Comparison of ENCODE assay signal across 1 cellular context in the genomic region with DNA sequence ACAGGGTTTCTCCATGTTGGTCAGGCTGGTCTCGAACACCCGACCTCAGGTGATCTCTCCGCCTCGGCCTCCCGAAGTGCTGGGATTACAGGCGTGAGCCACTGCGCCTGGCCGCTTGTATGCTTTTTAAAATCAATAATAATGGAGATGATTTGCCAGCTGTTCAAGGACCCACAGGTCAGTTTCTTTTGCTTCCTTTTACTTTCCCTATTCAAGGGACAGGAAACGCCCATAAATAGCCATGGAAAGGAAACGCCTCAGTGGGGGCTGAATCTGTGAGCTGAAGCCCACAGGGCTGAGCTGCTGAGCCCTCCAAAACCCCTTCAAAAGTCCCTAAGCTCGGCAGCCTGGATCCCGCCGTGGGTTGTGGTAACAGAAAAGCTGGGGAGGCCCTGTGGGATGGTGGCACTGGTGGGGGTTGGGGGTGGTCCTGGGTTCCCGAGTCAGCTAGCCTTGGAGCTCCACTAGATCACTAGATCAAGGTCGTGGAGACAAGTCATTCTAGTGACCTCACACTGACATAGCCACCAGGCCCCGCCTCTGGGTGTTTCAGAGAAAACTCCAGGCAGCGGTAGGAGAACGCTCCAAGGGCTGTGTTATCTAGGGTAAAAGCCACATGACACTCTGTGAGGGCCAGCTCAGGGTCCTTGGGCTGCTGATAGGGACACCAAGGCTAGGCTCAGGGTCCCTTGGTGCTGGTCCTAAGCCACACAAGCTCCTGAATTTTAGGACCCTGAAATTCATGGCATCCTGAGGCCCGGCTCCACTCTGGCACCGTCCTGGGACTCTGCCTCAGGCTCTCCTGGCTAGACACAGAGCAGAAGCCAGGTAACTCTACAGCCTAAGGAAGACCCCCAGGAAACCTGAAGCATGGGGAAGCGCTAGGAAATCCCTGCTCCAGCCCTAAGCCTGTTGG.
TF ChIP-seq lines count a peak whose summit lies in the region.

No MANE protein-coding gene starts in this region.

TF ChIP-seq in K562, 482 proteins besides CTCF, POLR2A, EP300 and RAD21 (continued from another document and continues in another):
- TF ChIP-seq, protein P1, sequence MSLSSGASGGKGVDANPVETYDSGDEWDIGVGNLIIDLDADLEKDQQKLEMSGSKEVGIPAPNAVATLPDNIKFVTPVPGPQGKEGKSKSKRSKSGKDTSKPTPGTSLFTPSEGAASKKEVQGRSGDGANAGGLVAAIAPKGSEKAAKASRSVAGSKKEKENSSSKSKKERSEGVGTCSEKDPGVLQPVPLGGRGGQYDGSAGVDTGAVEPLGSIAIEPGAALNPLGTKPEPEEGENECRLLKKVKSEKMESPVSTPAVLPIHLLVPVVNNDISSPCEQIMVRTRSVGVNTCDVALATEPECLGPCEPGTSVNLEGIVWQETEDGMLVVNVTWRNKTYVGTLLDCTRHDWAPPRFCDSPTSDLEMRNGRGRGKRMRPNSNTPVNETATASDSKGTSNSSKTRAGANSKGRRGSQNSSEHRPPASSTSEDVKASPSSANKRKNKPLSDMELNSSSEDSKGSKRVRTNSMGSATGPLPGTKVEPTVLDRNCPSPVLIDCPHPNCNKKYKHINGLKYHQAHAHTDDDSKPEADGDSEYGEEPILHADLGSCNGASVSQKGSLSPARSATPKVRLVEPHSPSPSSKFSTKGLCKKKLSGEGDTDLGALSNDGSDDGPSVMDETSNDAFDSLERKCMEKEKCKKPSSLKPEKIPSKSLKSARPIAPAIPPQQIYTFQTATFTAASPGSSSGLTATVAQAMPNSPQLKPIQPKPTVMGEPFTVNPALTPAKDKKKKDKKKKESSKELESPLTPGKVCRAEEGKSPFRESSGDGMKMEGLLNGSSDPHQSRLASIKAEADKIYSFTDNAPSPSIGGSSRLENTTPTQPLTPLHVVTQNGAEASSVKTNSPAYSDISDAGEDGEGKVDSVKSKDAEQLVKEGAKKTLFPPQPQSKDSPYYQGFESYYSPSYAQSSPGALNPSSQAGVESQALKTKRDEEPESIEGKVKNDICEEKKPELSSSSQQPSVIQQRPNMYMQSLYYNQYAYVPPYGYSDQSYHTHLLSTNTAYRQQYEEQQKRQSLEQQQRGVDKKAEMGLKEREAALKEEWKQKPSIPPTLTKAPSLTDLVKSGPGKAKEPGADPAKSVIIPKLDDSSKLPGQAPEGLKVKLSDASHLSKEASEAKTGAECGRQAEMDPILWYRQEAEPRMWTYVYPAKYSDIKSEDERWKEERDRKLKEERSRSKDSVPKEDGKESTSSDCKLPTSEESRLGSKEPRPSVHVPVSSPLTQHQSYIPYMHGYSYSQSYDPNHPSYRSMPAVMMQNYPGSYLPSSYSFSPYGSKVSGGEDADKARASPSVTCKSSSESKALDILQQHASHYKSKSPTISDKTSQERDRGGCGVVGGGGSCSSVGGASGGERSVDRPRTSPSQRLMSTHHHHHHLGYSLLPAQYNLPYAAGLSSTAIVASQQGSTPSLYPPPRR (CRISPR knock-in tag; IDR thresholded peaks at IDR 0.05; ENCODE audit: borderline replicate concordance) = no peak
- TF ChIP-seq ZNF561 (CRISPR knock-in tag; conservative IDR thresholded peaks at IDR 0.05) (no peak), SREBF1 (IDR thresholded peaks at IDR 0.05; ENCODE audit: borderline replicate concordance, low read depth, low read length) (no peak), EP400 (IDR thresholded peaks at IDR 0.05) (peak; percentile 74), SMARCA4 (IDR thresholded peaks at IDR 0.05) (peak; percentile 48), POLR2G (IDR thresholded peaks at IDR 0.05; ENCODE audit: low read depth, low read length) (peak; percentile 73), TSC22D4 (tag; IDR thresholded peaks at IDR 0.05) (no peak), HMG20A (CRISPR knock-in tag; conservative IDR thresholded peaks at IDR 0.05) (no peak), JUND (IDR thresholded peaks at IDR 0.05; ENCODE audit: borderline replicate concordance, low read depth, low read length) (peak; percentile 79), JUND (tag; IDR thresholded peaks at IDR 0.05; ENCODE audit: borderline replicate concordance, low read depth, low read length) (peak; percentile 83; the same call in 1 of the 3 replicates), ZNF224 (CRISPR knock-in tag; IDR thresholded peaks at IDR 0.05) (no peak), HOXB6 (CRISPR knock-in tag; IDR thresholded peaks at IDR 0.05; ENCODE audit: borderline replicate concordance) (no peak), HNRNPL (IDR thresholded peaks at IDR 0.05; ENCODE audit: low read depth, low read length) (no peak), ZC3H11A (IDR thresholded peaks at IDR 0.05; ENCODE audit: low read depth, low read length) (no peak), RBM34 (IDR thresholded peaks at IDR 0.05; ENCODE audit: borderline replicate concordance, insufficient read depth, low read length) (no peak), ZNF696 (CRISPR knock-in tag; conservative IDR thresholded peaks at IDR 0.05) (no peak), SMAD2 (IDR thresholded peaks at IDR 0.05; ENCODE audit: low read depth, low read length) (no peak), ZBTB7A (IDR thresholded peaks at IDR 0.05; ENCODE audit: borderline replicate concordance, control insufficient read depth, low read depth, low read length) (peak; percentile 81), XRCC4 (IDR thresholded peaks at IDR 0.05; ENCODE audit: extremely low read depth, insufficient read depth, insufficient read length) (no peak), RBM14 (IDR thresholded peaks at IDR 0.05; ENCODE audit: borderline replicate concordance, insufficient read depth, low read depth, low read length) (no peak), ZNF175 (CRISPR knock-in tag; IDR thresholded peaks at IDR 0.05; ENCODE audit: low read depth) (0 out of 2 replicates have a peak, but pooled peaks have one; percentile 6), ZNF232 (CRISPR knock-in tag; IDR thresholded peaks at IDR 0.05) (no peak), KLF10 (CRISPR knock-in tag; IDR thresholded peaks at IDR 0.05) (no peak), SLC30A9 (CRISPR knock-in tag; IDR thresholded peaks at IDR 0.05) (no peak)
- TF ChIP-seq, protein P2, sequence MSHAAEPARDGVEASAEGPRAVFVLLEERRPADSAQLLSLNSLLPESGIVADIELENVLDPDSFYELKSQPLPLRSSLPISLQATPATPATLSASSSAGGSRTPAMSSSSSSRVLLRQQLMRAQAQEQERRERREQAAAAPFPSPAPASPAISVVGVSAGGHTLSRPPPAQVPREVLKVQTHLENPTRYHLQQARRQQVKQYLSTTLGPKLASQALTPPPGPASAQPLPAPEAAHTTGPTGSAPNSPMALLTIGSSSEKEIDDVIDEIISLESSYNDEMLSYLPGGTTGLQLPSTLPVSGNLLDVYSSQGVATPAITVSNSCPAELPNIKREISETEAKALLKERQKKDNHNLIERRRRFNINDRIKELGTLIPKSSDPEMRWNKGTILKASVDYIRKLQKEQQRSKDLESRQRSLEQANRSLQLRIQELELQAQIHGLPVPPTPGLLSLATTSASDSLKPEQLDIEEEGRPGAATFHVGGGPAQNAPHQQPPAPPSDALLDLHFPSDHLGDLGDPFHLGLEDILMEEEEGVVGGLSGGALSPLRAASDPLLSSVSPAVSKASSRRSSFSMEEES (CRISPR knock-in tag; IDR thresholded peaks at IDR 0.05) = no peak
- TF ChIP-seq, protein P3, sequence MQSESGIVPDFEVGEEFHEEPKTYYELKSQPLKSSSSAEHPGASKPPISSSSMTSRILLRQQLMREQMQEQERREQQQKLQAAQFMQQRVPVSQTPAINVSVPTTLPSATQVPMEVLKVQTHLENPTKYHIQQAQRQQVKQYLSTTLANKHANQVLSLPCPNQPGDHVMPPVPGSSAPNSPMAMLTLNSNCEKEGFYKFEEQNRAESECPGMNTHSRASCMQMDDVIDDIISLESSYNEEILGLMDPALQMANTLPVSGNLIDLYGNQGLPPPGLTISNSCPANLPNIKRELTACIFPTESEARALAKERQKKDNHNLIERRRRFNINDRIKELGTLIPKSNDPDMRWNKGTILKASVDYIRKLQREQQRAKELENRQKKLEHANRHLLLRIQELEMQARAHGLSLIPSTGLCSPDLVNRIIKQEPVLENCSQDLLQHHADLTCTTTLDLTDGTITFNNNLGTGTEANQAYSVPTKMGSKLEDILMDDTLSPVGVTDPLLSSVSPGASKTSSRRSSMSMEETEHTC (IDR thresholded peaks at IDR 0.05) = peak; percentile 93
- TF ChIP-seq, protein P4, sequence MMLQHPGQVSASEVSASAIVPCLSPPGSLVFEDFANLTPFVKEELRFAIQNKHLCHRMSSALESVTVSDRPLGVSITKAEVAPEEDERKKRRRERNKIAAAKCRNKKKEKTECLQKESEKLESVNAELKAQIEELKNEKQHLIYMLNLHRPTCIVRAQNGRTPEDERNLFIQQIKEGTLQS (IDR thresholded peaks at IDR 0.05) = peak; percentile 70; the same call in 1 of the 2 replicates
- TF ChIP-seq, protein P4 (CRISPR knock-in tag; conservative IDR thresholded peaks at IDR 0.05) = 0 out of 2 replicates have a peak, but pooled peaks have one; percentile 17
- TF ChIP-seq, protein P5, sequence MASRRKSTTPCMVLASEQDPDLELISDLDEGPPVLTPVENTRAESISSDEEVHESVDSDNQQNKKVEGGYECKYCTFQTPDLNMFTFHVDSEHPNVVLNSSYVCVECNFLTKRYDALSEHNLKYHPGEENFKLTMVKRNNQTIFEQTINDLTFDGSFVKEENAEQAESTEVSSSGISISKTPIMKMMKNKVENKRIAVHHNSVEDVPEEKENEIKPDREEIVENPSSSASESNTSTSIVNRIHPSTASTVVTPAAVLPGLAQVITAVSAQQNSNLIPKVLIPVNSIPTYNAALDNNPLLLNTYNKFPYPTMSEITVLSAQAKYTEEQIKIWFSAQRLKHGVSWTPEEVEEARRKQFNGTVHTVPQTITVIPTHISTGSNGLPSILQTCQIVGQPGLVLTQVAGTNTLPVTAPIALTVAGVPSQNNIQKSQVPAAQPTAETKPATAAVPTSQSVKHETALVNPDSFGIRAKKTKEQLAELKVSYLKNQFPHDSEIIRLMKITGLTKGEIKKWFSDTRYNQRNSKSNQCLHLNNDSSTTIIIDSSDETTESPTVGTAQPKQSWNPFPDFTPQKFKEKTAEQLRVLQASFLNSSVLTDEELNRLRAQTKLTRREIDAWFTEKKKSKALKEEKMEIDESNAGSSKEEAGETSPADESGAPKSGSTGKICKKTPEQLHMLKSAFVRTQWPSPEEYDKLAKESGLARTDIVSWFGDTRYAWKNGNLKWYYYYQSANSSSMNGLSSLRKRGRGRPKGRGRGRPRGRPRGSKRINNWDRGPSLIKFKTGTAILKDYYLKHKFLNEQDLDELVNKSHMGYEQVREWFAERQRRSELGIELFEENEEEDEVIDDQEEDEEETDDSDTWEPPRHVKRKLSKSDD (conservative IDR thresholded peaks at IDR 0.05; ENCODE audit: low read length) = no peak
- TF ChIP-seq, protein P6, sequence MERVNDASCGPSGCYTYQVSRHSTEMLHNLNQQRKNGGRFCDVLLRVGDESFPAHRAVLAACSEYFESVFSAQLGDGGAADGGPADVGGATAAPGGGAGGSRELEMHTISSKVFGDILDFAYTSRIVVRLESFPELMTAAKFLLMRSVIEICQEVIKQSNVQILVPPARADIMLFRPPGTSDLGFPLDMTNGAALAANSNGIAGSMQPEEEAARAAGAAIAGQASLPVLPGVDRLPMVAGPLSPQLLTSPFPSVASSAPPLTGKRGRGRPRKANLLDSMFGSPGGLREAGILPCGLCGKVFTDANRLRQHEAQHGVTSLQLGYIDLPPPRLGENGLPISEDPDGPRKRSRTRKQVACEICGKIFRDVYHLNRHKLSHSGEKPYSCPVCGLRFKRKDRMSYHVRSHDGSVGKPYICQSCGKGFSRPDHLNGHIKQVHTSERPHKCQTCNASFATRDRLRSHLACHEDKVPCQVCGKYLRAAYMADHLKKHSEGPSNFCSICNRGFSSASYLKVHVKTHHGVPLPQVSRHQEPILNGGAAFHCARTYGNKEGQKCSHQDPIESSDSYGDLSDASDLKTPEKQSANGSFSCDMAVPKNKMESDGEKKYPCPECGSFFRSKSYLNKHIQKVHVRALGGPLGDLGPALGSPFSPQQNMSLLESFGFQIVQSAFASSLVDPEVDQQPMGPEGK (CRISPR knock-in tag; IDR thresholded peaks at IDR 0.05; ENCODE audit: borderline replicate concordance) = no peak
- TF ChIP-seq, protein P7, sequence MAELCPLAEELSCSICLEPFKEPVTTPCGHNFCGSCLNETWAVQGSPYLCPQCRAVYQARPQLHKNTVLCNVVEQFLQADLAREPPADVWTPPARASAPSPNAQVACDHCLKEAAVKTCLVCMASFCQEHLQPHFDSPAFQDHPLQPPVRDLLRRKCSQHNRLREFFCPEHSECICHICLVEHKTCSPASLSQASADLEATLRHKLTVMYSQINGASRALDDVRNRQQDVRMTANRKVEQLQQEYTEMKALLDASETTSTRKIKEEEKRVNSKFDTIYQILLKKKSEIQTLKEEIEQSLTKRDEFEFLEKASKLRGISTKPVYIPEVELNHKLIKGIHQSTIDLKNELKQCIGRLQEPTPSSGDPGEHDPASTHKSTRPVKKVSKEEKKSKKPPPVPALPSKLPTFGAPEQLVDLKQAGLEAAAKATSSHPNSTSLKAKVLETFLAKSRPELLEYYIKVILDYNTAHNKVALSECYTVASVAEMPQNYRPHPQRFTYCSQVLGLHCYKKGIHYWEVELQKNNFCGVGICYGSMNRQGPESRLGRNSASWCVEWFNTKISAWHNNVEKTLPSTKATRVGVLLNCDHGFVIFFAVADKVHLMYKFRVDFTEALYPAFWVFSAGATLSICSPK (IDR thresholded peaks at IDR 0.05; ENCODE audit: borderline replicate concordance) = no peak
- TF ChIP-seq, protein P8, sequence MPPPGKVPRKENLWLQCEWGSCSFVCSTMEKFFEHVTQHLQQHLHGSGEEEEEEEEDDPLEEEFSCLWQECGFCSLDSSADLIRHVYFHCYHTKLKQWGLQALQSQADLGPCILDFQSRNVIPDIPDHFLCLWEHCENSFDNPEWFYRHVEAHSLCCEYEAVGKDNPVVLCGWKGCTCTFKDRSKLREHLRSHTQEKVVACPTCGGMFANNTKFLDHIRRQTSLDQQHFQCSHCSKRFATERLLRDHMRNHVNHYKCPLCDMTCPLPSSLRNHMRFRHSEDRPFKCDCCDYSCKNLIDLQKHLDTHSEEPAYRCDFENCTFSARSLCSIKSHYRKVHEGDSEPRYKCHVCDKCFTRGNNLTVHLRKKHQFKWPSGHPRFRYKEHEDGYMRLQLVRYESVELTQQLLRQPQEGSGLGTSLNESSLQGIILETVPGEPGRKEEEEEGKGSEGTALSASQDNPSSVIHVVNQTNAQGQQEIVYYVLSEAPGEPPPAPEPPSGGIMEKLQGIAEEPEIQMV (tag; conservative IDR thresholded peaks at IDR 0.05; ENCODE audit: low read depth) = no peak
- TF ChIP-seq, protein P9, sequence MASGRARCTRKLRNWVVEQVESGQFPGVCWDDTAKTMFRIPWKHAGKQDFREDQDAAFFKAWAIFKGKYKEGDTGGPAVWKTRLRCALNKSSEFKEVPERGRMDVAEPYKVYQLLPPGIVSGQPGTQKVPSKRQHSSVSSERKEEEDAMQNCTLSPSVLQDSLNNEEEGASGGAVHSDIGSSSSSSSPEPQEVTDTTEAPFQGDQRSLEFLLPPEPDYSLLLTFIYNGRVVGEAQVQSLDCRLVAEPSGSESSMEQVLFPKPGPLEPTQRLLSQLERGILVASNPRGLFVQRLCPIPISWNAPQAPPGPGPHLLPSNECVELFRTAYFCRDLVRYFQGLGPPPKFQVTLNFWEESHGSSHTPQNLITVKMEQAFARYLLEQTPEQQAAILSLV (tag; IDR thresholded peaks at IDR 0.05) = no peak
- TF ChIP-seq, protein P10, sequence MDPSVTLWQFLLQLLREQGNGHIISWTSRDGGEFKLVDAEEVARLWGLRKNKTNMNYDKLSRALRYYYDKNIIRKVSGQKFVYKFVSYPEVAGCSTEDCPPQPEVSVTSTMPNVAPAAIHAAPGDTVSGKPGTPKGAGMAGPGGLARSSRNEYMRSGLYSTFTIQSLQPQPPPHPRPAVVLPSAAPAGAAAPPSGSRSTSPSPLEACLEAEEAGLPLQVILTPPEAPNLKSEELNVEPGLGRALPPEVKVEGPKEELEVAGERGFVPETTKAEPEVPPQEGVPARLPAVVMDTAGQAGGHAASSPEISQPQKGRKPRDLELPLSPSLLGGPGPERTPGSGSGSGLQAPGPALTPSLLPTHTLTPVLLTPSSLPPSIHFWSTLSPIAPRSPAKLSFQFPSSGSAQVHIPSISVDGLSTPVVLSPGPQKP (CRISPR knock-in tag; IDR thresholded peaks at IDR 0.05) = no peak
